Comparison of ENCODE assay signal across 1 cellular context in genomic region chr3:41893977-41894376, GRCh38.
TF ChIP-seq lines count a peak whose summit lies in the region.

No MANE protein-coding gene starts in this region.

TF ChIP-seq in K562, 482 proteins besides CTCF, POLR2A, EP300 and RAD21 (continued from another document):
- 0 out of 2 replicates have a peak, but pooled peaks have one; percentile 24 for TF ChIP-seq ARID3A (IDR thresholded peaks at IDR 0.05; ENCODE audit: borderline replicate concordance, low read depth, low read length)
